In the genomic region with DNA sequence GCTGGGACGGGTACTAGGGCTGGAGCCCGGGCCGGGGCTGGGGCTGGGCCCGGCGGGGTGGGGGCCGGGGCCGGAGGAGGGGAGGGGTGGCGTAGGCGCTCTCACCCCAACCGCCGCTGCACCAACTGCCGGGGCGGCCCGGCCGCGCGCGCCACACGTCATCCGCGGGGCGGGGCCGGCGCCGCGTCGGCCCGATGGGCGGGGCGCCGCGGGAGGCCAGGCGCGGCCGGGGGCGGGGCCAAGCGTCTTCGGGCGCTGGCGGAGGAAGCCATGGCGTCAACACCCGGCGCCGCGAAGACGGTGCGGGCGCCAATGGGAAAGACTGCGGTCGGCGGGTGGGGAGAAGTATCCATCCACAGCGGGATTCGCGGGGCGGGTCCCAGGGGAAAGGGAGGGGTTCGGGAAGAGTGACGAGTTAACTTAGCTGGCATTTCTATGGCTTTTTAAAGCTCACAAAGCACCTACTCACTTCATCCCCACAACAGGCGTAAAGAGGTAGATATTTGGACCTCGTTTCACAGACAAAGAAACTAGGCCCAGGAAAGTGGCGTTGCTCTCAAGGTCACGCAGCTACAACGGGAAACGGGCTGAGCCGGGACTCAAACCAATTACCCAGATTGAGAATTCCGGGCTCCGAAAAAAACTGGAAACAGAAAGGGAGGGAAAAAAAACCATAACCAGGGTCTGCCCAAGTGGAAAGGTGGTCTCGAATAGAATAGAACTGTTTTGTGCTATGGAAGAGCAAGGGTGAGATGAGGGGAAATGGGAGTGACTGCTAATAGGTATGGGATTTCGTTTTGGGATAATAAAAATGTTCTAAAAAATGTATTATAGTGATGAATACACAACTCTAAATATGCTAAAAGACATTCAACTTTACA, we compare ENCODE assay signal across 8 cellular contexts. TPM values are rescaled to one million over a fixed set of nuclear protein-coding genes. Genes with fewer than 3 reads are reported as not detected.
A peak's percentile ranks its signal among the peaks of the same experiment; 100 is the strongest.
DNase-seq lines count a peak whose midpoint lies in the region; ATAC-seq lines count a peak whose summit lies in the region.

A gene with protein sequence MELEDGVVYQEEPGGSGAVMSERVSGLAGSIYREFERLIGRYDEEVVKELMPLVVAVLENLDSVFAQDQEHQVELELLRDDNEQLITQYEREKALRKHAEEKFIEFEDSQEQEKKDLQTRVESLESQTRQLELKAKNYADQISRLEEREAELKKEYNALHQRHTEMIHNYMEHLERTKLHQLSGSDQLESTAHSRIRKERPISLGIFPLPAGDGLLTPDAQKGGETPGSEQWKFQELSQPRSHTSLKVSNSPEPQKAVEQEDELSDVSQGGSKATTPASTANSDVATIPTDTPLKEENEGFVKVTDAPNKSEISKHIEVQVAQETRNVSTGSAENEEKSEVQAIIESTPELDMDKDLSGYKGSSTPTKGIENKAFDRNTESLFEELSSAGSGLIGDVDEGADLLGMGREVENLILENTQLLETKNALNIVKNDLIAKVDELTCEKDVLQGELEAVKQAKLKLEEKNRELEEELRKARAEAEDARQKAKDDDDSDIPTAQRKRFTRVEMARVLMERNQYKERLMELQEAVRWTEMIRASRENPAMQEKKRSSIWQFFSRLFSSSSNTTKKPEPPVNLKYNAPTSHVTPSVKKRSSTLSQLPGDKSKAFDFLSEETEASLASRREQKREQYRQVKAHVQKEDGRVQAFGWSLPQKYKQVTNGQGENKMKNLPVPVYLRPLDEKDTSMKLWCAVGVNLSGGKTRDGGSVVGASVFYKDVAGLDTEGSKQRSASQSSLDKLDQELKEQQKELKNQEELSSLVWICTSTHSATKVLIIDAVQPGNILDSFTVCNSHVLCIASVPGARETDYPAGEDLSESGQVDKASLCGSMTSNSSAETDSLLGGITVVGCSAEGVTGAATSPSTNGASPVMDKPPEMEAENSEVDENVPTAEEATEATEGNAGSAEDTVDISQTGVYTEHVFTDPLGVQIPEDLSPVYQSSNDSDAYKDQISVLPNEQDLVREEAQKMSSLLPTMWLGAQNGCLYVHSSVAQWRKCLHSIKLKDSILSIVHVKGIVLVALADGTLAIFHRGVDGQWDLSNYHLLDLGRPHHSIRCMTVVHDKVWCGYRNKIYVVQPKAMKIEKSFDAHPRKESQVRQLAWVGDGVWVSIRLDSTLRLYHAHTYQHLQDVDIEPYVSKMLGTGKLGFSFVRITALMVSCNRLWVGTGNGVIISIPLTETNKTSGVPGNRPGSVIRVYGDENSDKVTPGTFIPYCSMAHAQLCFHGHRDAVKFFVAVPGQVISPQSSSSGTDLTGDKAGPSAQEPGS (N-terminal part only) (minus strand): TSS at position 130 of the 881 bp plus-strand sequence. CDS start 212 bp downstream, outside the sequence.

- H3K27me3 ChIP-seq in CD8-positive, alpha-beta memory T cell (ENCODE audit: insufficient read depth, low read length, poor library complexity, severe bottlenecking) = no peaks in the 10 kb centered on the region
- H3K27me3 ChIP-seq in mesenchymal stem cell (ENCODE audit: control insufficient read depth in 1 of 2, insufficient read depth in 1 of 2, low read length in 2 of 2) = no peaks in the 10 kb centered on the region

- H3K27ac ChIP-seq in CD8-positive, alpha-beta memory T cell (ENCODE audit: low read depth, low read length) = peak within 1 kb of the TSS; percentile 94
- H3K27ac ChIP-seq in mesenchymal stem cell (ENCODE audit: low read length, poor library complexity, severe bottlenecking) = peak within 1 kb of the TSS; percentile 99

- H3K4me1 Mint-ChIP-seq in CD8-positive, alpha-beta memory T cell = peaks cover 45 to 55% (median 54%) of the 10 kb centered on the region in 3 donors
- peaks cover 27 to 50% of the 10 kb centered on the region in 2 donors for H3K4me1 Mint-ChIP-seq in effector memory CD8-positive, alpha-beta T cell (ENCODE audit: low read depth in 2 of 2)

- peaks cover 35% of the 10 kb centered on the region for H3K4me1 ChIP-seq in CD8-positive, alpha-beta memory T cell (ENCODE audit: insufficient read depth, low read length)
- H3K4me1 ChIP-seq in mesenchymal stem cell (ENCODE audit: control insufficient read depth, insufficient read depth, low read depth, low read length) = peaks cover 13% of the 10 kb centered on the region

- H2BK15ac ChIP-seq in mesenchymal stem cell (ENCODE audit: low read depth, poor library complexity, severe bottlenecking) = peak within 1 kb of the TSS; percentile 97

- peak within 1 kb of the TSS; percentile 96 to 100 (median 99) for H3K27ac Mint-ChIP-seq in CD8-positive, alpha-beta memory T cell
- H3K27ac Mint-ChIP-seq in effector memory CD8-positive, alpha-beta T cell = peak within 1 kb of the TSS; percentile 97 to 98

- H3K79me1 ChIP-seq in mesenchymal stem cell (replicated peaks; ENCODE audit: low read length, poor library complexity, severe bottlenecking) = peaks cover 4% of the 10 kb centered on the region

- H3K14ac ChIP-seq in mesenchymal stem cell (ENCODE audit: low read length in 2 of 2) = peak within 1 kb of the TSS in 1 of 2 experiments; percentile 99

- peak; percentile 90 to 93 (median 91) for DNase-seq in CD8-positive, alpha-beta memory T cell
- DNase-seq in HT-29 (ENCODE audit: low spot score) (peak; percentile 94), mesenchymal stem cell (peak; percentile 98)
- peak; percentile 93 for DNase-seq in NK-92 treated with Interleukin-12 subunit alpha and Interleukin-12 subunit beta, amount 100 ng/mL, for 24 hours (lab: John Stamatoyannopoulos, UW)
- DNase-seq in activated CD8-positive, alpha-beta memory T cell treated with anti-CD3 and anti-CD28 coated beads for 4 hours (ENCODE audit: low read depth in 2 of 2) = peak; percentile 76
- peak; percentile 83 to 90 (median 87) for DNase-seq in effector memory CD8-positive, alpha-beta T cell
- DNase-seq in stimulated activated CD8-positive, alpha-beta memory T cell treated with anti-CD3 and anti-CD28 coated beads, Interleukin-12 subunit alpha, Interleukin-12 subunit beta, amount 100 ng/mL, for 24 hours (ENCODE audit: extremely low read depth) = peak; percentile 81

- H3K23ac ChIP-seq in mesenchymal stem cell (ENCODE audit: low read length in 2 of 2) = peak within 1 kb of the TSS in 1 of 2 experiments; percentile 99

- H2BK120ac ChIP-seq in mesenchymal stem cell (ENCODE audit: low read depth, low read length) = peak within 1 kb of the TSS; percentile 65

- H2AK5ac ChIP-seq in mesenchymal stem cell (ENCODE audit: low read length, severe bottlenecking) = no peak within 1 kb of the TSS

- peak within 1 kb of the TSS; percentile 70 for H4K8ac ChIP-seq in mesenchymal stem cell (ENCODE audit: low read length)

- WGBS in mesenchymal stem cell = under 1% methylated on average over 35 of the region's 68 CpGs

- H3K27me3 Mint-ChIP-seq in CD8-positive, alpha-beta memory T cell = peaks cover 0 to 3% of the 10 kb centered on the region in 2 donors
- no peaks in the 10 kb centered on the region for H3K27me3 Mint-ChIP-seq in effector memory CD8-positive, alpha-beta T cell

- H3K9me3 ChIP-seq in CD8-positive, alpha-beta memory T cell (ENCODE audit: low read length) = no peaks in the 10 kb centered on the region
- H3K9me3 ChIP-seq in mesenchymal stem cell (ENCODE audit: control insufficient read depth, low read length) = no peaks in the 10 kb centered on the region

- H4K91ac ChIP-seq in mesenchymal stem cell (ENCODE audit: low read length) = peak within 1 kb of the TSS; percentile 57

- H3K9ac ChIP-seq in mesenchymal stem cell (ENCODE audit: low read length) = peak within 1 kb of the TSS; percentile 99

- peak within 1 kb of the TSS; percentile 5 to 94 for H2BK12ac ChIP-seq in mesenchymal stem cell (ENCODE audit: low read length in 2 of 2)

- POLR2A ChIA-PET in CD8-positive, alpha-beta memory T cell (lab: Charles Lee) = interaction anchor here (0.6 to 2.3 kb wide), 9 partner anchors 8 to 255 kb away, joined by 3 to 23 read pairs (median 4); a partner anchor contains a TSS

- ATAC-seq in GM19468 (IDR thresholded peaks at IDR 0.05; ENCODE audit: extremely low read depth, unreplicated experiment) = peak; percentile 69
- ATAC-seq in effector memory CD8-positive, alpha-beta T cell (replicated peaks) = peak; percentile 81

- H3K18ac ChIP-seq in mesenchymal stem cell (ENCODE audit: low read depth in 1 of 2, low read length in 2 of 2) = peak within 1 kb of the TSS; percentile 90 to 97

- peak within 1 kb of the TSS; percentile 97 to 99 (median 97) for H3K4me3 Mint-ChIP-seq in CD8-positive, alpha-beta memory T cell
- peak within 1 kb of the TSS; percentile 91 to 96 for H3K4me3 Mint-ChIP-seq in effector memory CD8-positive, alpha-beta T cell

- peak within 1 kb of the TSS; percentile 82 for H2AFZ ChIP-seq in mesenchymal stem cell (ENCODE audit: low read depth, low read length)

- no peaks in the 10 kb centered on the region for H3K9me3 Mint-ChIP-seq in CD8-positive, alpha-beta memory T cell
- H3K9me3 Mint-ChIP-seq in effector memory CD8-positive, alpha-beta T cell = no peaks in the 10 kb centered on the region

- H3K4me3 ChIP-seq in CD8-positive, alpha-beta memory T cell (ENCODE audit: low read length) = peak within 1 kb of the TSS; percentile 79
- peak within 1 kb of the TSS; percentile 98 to 99 for H3K4me3 ChIP-seq in mesenchymal stem cell (ENCODE audit: insufficient read depth in 1 of 2, low read depth in 1 of 2, low read length in 2 of 2)

- H3K4ac ChIP-seq in mesenchymal stem cell (ENCODE audit: low read depth in 1 of 2, low read length in 2 of 2) = peak within 1 kb of the TSS; percentile 81 to 97

- no peaks in the 10 kb centered on the region for H3K36me3 ChIP-seq in CD8-positive, alpha-beta memory T cell (ENCODE audit: insufficient read depth, low read length)
- peaks cover 0 to 2% of the 10 kb centered on the region in 2 experiments for H3K36me3 ChIP-seq in mesenchymal stem cell (ENCODE audit: control insufficient read depth in 1 of 2, insufficient read depth in 2 of 2, low read depth in 1 of 2, low read length in 2 of 2)

- H3K36me3 Mint-ChIP-seq in CD8-positive, alpha-beta memory T cell = peaks cover 0 to 13% (median 0%) of the 10 kb centered on the region in 3 donors
- peaks cover 16% of the 10 kb centered on the region for H3K36me3 Mint-ChIP-seq in effector memory CD8-positive, alpha-beta T cell (ENCODE audit: insufficient read depth)

- H3K4me2 ChIP-seq in mesenchymal stem cell (ENCODE audit: low read length, poor library complexity, severe bottlenecking) = peak within 1 kb of the TSS; percentile 79

- CTCF ChIA-PET in CD8-positive, alpha-beta memory T cell (lab: Charles Lee) = interaction anchor here (0.5 to 1.8 kb wide), 8 partner anchors 10 to 121 kb away, joined by 3 to 12 read pairs (median 3); a partner anchor contains a TSS

- peak within 1 kb of the TSS; percentile 86 for H2BK5ac ChIP-seq in mesenchymal stem cell (ENCODE audit: low read depth, low read length, poor library complexity, severe bottlenecking)

RNA-seq across cellular contexts. Expression of the gene that starts here (rescaled TPM):
- total RNA-seq in CD8-positive, alpha-beta memory T cell = 10 to 100 TPM; 40.6 to 43.0 TPM
- polyA plus RNA-seq in CD8-positive, alpha-beta memory T cell = 10.5 TPM
- 25.9 and 27.0 TPM in 2 replicates for total RNA-seq in HT-29 (2014; rRNA removed; shearing (Covaris generic))
- 41.1 TPM for polyA plus RNA-seq in mesenchymal stem cell (2013, experiment 1 of 2)
- 40.7 TPM for polyA plus RNA-seq in mesenchymal stem cell (2013, experiment 2 of 2)

Comparison
In these comparisons a context has a peak if more than half of its experiments do, and no peak if none do; other contexts are left out.
1. Peak in every context shown above with its lines: DNase-seq, ATAC-seq, H3K4me3 ChIP-seq and H3K27ac ChIP-seq.